22 cellular contexts compared by ENCODE assay signal in genomic region chr2:28687181-28687580, GRCh38.
"Had no signal": no experiment of that assay in that cellular context is flagged by ENCODE, and none has a peak within 500 bp of the region (broad histone marks: within the 10 kb centered on the region; RNA-seq: fewer than 3 reads in every experiment).

No MANE protein-coding gene starts in this region.

- ATAC-seq: activated CD8-positive, alpha-beta T cell treated with anti-CD3 and anti-CD28 coated beads for 36 hours; body of pancreas; foreskin keratinocyte; left lobe of liver; mucosa of descending colon had no signal

- DNase-seq: activated CD4-positive, alpha-beta T cell treated with anti-CD3 and anti-CD28 coated beads for 1 hour; activated CD8-positive, alpha-beta T cell treated with anti-CD3 and anti-CD28 coated beads for 36 hours; activated naive CD4-positive, alpha-beta T cell; anterior cingulate cortex; body of pancreas; cortex of kidney; foreskin keratinocyte; kidney; lower lobe of right lung; mesendoderm; mucosa of descending colon; sigmoid colon; SK-N-SH; stimulated activated CD4-positive, alpha-beta T cell treated with anti-CD3 and anti-CD28 coated beads, Interleukin-15, amount 100 ng/mL, for 24 hours; stimulated activated naive CD4-positive, alpha-beta T cell; substantia nigra; T-helper 9 cell; thyroid gland had no signal

- H3K27ac ChIP-seq: body of pancreas, cardiac muscle cell, foreskin keratinocyte, lower lobe of right lung, sigmoid colon, thyroid gland had no signal

- H3K27ac Mint-ChIP-seq: activated CD8-positive, alpha-beta T cell treated with anti-CD3 and anti-CD28 coated beads for 36 hours had no signal

- H3K4me1 ChIP-seq: foreskin keratinocyte had no signal

- H3K36me3 ChIP-seq: cardiac muscle cell, lower lobe of right lung, sigmoid colon, thyroid gland had no signal

- H3K27me3 ChIP-seq: body of pancreas, cardiac muscle cell, foreskin keratinocyte, sigmoid colon, thyroid gland had no signal

- H3K9me3 Mint-ChIP-seq: activated CD8-positive, alpha-beta T cell treated with anti-CD3 and anti-CD28 coated beads for 36 hours; neural crest cell had no signal

- H3K27me3 Mint-ChIP-seq: activated CD8-positive, alpha-beta T cell treated with anti-CD3 and anti-CD28 coated beads for 36 hours had no signal

- H3K4me3 Mint-ChIP-seq: activated CD8-positive, alpha-beta T cell treated with anti-CD3 and anti-CD28 coated beads for 36 hours; neural crest cell had no signal

- H3K9me3 ChIP-seq: body of pancreas, lower lobe of right lung, mucosa of descending colon, sigmoid colon, SK-N-SH, thyroid gland had no signal

- H3K4me3 ChIP-seq: body of pancreas, cardiac muscle cell, lower lobe of right lung, mucosa of descending colon, sigmoid colon, smooth muscle cell, thyroid gland had no signal
